8 cellular contexts compared by ENCODE assay signal in the genomic region with DNA sequence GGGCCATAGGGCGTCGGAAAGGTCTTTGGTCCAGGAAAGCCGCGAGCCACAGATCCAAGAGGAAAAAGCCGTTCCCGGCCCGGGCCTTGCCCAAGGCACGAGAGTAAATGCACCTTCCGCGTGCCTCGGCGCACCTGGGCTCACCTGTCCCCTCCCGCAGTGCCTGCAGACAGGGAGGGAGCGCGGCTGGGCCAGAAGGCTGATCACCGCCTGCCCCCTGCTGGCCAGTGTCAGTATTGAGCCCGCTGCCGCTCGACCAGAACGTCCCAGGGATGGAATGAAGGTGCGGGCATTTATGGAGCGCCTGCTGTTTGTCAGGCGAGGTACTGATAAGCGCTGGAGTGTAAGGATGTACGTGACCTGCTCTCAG. TPM values are rescaled to one million over a fixed set of nuclear protein-coding genes. Genes with fewer than 3 reads are reported as not detected.
DNase-seq lines count a peak whose midpoint lies in the region; ATAC-seq and TF ChIP-seq lines count a peak whose summit lies in the region.

No MANE protein-coding gene starts in this region.

- H3K36me3 ChIP-seq in BE2C: no peaks in the 10 kb centered on the region

- no peaks in the 10 kb centered on the region for H3K4me1 ChIP-seq in BE2C

- peak; percentile 81 for ATAC-seq in GM19463 (IDR thresholded peaks at IDR 0.05; ENCODE audit: unreplicated experiment)
- ATAC-seq in natural killer cell treated with Interleukin-12 subunit alpha and Interleukin-12 subunit beta and Interleukin-15 and Interleukin-18, amount 100 ng/mL, for 72 hours: peak; percentile 84 to 86

- H3K27me3 Mint-ChIP-seq in natural killer cell treated with Interleukin-12 subunit alpha and Interleukin-12 subunit beta and Interleukin-15 and Interleukin-18, amount 100 ng/mL, for 72 hours: peaks cover 7% of the 10 kb centered on the region in 2 donors

- no peaks in the 10 kb centered on the region for H3K9me3 Mint-ChIP-seq in natural killer cell treated with Interleukin-12 subunit alpha and Interleukin-12 subunit beta and Interleukin-15 and Interleukin-18, amount 100 ng/mL, for 72 hours

- DNase-seq in BE2C: peak; percentile 79
- peak; percentile 69 for DNase-seq in RPMI7951 (ENCODE audit: low read depth)
- peak; percentile 74 for DNase-seq in activated effector memory CD4-positive, alpha-beta T cell treated with Interleukin-2 at 50 U/mL for 16 hours
- peak; percentile 29 for DNase-seq in fibroblast of the conjunctiva (ENCODE audit: low read depth)
- DNase-seq in natural killer cell treated with Interleukin-12 subunit alpha and Interleukin-12 subunit beta and Interleukin-15 and Interleukin-18, amount 100 ng/mL, for 72 hours (ENCODE audit: low spot score): peak; percentile 75
- peak; percentile 73 for DNase-seq in stimulated activated naive CD4-positive, alpha-beta T cell treated with Interleukin-2 at 50 U/mL for 16 hours (lab: John Stamatoyannopoulos, UW)

- H3K4me1 Mint-ChIP-seq in natural killer cell treated with Interleukin-12 subunit alpha and Interleukin-12 subunit beta and Interleukin-15 and Interleukin-18, amount 100 ng/mL, for 72 hours (ENCODE audit: low read depth in 2 of 2): peaks cover 10 to 11% of the 10 kb centered on the region in 2 donors

- no peaks in the 10 kb centered on the region for H3K36me3 Mint-ChIP-seq in natural killer cell treated with Interleukin-12 subunit alpha and Interleukin-12 subunit beta and Interleukin-15 and Interleukin-18, amount 100 ng/mL, for 72 hours

- H3K4me3 Mint-ChIP-seq in natural killer cell treated with Interleukin-12 subunit alpha and Interleukin-12 subunit beta and Interleukin-15 and Interleukin-18, amount 100 ng/mL, for 72 hours: peak overlapping the region; percentile 90

- H3K4me3 ChIP-seq in BE2C (ENCODE audit: low read depth, low read length): peak overlapping the region; percentile 52

- peak; percentile 89 for TF ChIP-seq CTCF in BE2C (IDR thresholded peaks at IDR 0.05; ENCODE audit: low read depth, low read length)
- TF ChIP-seq CTCF in LNCAP (IDR thresholded peaks at IDR 0.05): peak; percentile 96

- no peaks in the 10 kb centered on the region for H3K9me3 ChIP-seq in BE2C

- peak overlapping the region in 1 of 2 donors; percentile 83 for H3K27ac Mint-ChIP-seq in natural killer cell treated with Interleukin-12 subunit alpha and Interleukin-12 subunit beta and Interleukin-15 and Interleukin-18, amount 100 ng/mL, for 72 hours

- H3K27me3 ChIP-seq in BE2C: no peaks in the 10 kb centered on the region

RNA-seq across cellular contexts. Expression of a gene that starts 0.7 kb away (rescaled TPM):
- 0.36 TPM for polyA plus RNA-seq in BE2C (2012; ENCODE audit: insufficient read depth, insufficient read length, low read depth)
- 4.5 and 6.0 TPM in 2 replicates for total RNA-seq in RPMI7951 (2014; rRNA removed; shearing (Covaris generic))
- under 1 TPM in 1 of 2 donors, not detected in 1; 0.21 TPM for total RNA-seq in natural killer cell treated with Interleukin-12 subunit alpha and Interleukin-12 subunit beta and Interleukin-15 and Interleukin-18, amount 100 ng/mL, for 72 hours

RNA-seq across cellular contexts. Expression of a gene that starts 22.4 kb away (rescaled TPM):
- polyA plus RNA-seq in BE2C (2012; ENCODE audit: insufficient read depth, insufficient read length, low read depth): 3.5 TPM
- 20.8 and 22.1 TPM in 2 replicates for total RNA-seq in RPMI7951 (2014; rRNA removed; shearing (Covaris generic))
- 10 to 100 TPM in 1 of 2 donors, 1 to 10 TPM in 1; 7.6 to 21.6 TPM for total RNA-seq in natural killer cell treated with Interleukin-12 subunit alpha and Interleukin-12 subunit beta and Interleukin-15 and Interleukin-18, amount 100 ng/mL, for 72 hours

RNA-seq across cellular contexts. Expression of a gene that starts 26.7 kb away (rescaled TPM):
- not detected for polyA plus RNA-seq in BE2C (2012; ENCODE audit: insufficient read depth, insufficient read length, low read depth)
- total RNA-seq in RPMI7951 (2014; rRNA removed; shearing (Covaris generic)): 0.10 and 0.12 TPM in 2 replicates
- not detected for total RNA-seq in natural killer cell treated with Interleukin-12 subunit alpha and Interleukin-12 subunit beta and Interleukin-15 and Interleukin-18, amount 100 ng/mL, for 72 hours

Comparison
In these comparisons a context has a peak if more than half of its experiments do, and no peak if none do; other contexts are left out.
1. Peak in every context shown above with its lines: DNase-seq, ATAC-seq and H3K4me3 ChIP-seq.
2. DNase-seq: peak in every context shown above with its lines; median percentile 79 in BE2C; 75 in natural killer cell treated with Interleukin-12 subunit alpha and Interleukin-12 subunit beta and Interleukin-15 and Interleukin-18, amount 100 ng/mL, for 72 hours; 74 in activated effector memory CD4-positive, alpha-beta T cell treated with Interleukin-2 at 50 U/mL for 16 hours; 73 in stimulated activated naive CD4-positive, alpha-beta T cell treated with Interleukin-2 at 50 U/mL for 16 hours; 69 in RPMI7951; 29 in fibroblast of the conjunctiva.